In the genomic region with DNA sequence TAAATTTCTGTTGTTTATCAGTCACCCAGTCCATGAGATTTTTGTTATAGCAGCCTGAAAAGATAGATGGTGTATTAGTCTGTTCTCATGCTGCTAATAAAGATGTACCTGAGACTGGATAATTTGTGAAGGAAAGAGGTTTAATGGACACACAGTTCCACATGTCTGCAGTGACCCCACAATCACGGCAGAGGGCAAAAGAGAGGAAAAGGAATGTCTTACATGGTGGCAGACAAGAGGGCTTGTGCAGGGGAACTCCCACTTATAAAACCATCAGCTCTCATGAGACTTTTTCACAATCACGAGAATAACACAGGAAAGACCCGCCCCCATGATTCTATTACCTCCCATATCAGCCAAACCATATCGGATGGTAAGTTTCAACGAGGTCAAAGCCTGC, we compare ENCODE assay signal across 23 cellular contexts.
DNase-seq lines count a peak whose midpoint lies in the region; TF ChIP-seq lines count a peak whose summit lies in the region.
"Had no signal": no experiment of that assay in that cellular context is flagged by ENCODE, and none has a peak within 500 bp of the region (broad histone marks: within the 10 kb centered on the region; RNA-seq: fewer than 3 reads in every experiment).

No MANE protein-coding gene starts in this region.

- H3K79me1 ChIP-seq in mesenchymal stem cell (replicated peaks; ENCODE audit: low read length, poor library complexity, severe bottlenecking), result no peaks in the 10 kb centered on the region

- peaks cover 3% of the 10 kb centered on the region for H3K9me3 ChIP-seq in mesenchymal stem cell (ENCODE audit: control insufficient read depth, low read length)

- CTCF ChIA-PET in HEK293T (lab: Yijun Ruan, JAX), result no interaction called here

- no peak overlapping the region for H4K91ac ChIP-seq in mesenchymal stem cell (ENCODE audit: low read length)

- H2AK5ac ChIP-seq in mesenchymal stem cell (ENCODE audit: low read length, severe bottlenecking), result no peak overlapping the region

- no peaks in the 10 kb centered on the region for H3K36me3 ChIP-seq in mesenchymal stem cell (ENCODE audit: control insufficient read depth in 1 of 2, insufficient read depth in 2 of 2, low read depth in 1 of 2, low read length in 2 of 2)

- H3K14ac ChIP-seq in mesenchymal stem cell (ENCODE audit: low read length in 2 of 2), result no peak overlapping the region

- no peak overlapping the region for H3K4me2 ChIP-seq in mesenchymal stem cell (ENCODE audit: low read length, poor library complexity, severe bottlenecking)

- no peak overlapping the region for H2BK15ac ChIP-seq in mesenchymal stem cell (ENCODE audit: low read depth, poor library complexity, severe bottlenecking)

- no peak overlapping the region for H3K27ac Mint-ChIP-seq in activated T-helper 2 cell treated with anti-CD3 and anti-CD28 coated beads, Interferon-gamma antibody, Interleukin-2, Interleukin-4, amounts not matched to agents 10 μg/mL and 5 μg/mL and 100 μg/mL, durations not matched to agents 14 hours and 24 hours and 36 hours
- H3K27ac Mint-ChIP-seq: B cell, CD14-positive monocyte had no signal

- H3K9me3 Mint-ChIP-seq in activated T-helper 2 cell treated with anti-CD3 and anti-CD28 coated beads, Interferon-gamma antibody, Interleukin-2, Interleukin-4, amounts not matched to agents 10 μg/mL and 5 μg/mL and 100 μg/mL, durations not matched to agents 14 hours and 24 hours and 36 hours, result peaks cover 11% of the 10 kb centered on the region

- intact Hi-C loops in activated T-helper 2 cell treated with anti-CD3 and anti-CD28 coated beads, Interferon-gamma antibody, Interleukin-2, Interleukin-4, amounts not matched to agents 10 μg/mL and 5 μg/mL and 100 μg/mL, durations not matched to agents 14 hours and 24 hours and 36 hours (cut with micrococcal nuclease), result no loop called here

- no peak overlapping the region for H2BK120ac ChIP-seq in mesenchymal stem cell (ENCODE audit: low read depth, low read length)

- H3K27me3 ChIP-seq in mesenchymal stem cell (ENCODE audit: control insufficient read depth in 1 of 2, insufficient read depth in 1 of 2, low read length in 2 of 2), result no peaks in the 10 kb centered on the region

- no peaks in the 10 kb centered on the region for H3K36me3 Mint-ChIP-seq in activated T-helper 2 cell treated with anti-CD3 and anti-CD28 coated beads, Interferon-gamma antibody, Interleukin-2, Interleukin-4, amounts not matched to agents 10 μg/mL and 5 μg/mL and 100 μg/mL, durations not matched to agents 14 hours and 24 hours and 36 hours (ENCODE audit: low read depth)
- H3K36me3 Mint-ChIP-seq: CD14-positive monocyte; CD8-positive, alpha-beta memory T cell had no signal

- H3K27me3 Mint-ChIP-seq in activated T-helper 2 cell treated with anti-CD3 and anti-CD28 coated beads, Interferon-gamma antibody, Interleukin-2, Interleukin-4, amounts not matched to agents 10 μg/mL and 5 μg/mL and 100 μg/mL, durations not matched to agents 14 hours and 24 hours and 36 hours (ENCODE audit: low read depth), result no peaks in the 10 kb centered on the region
- H3K27me3 Mint-ChIP-seq: B cell; CD8-positive, alpha-beta memory T cell had no signal

- peak overlapping the region; percentile 4 for H2BK5ac ChIP-seq in mesenchymal stem cell (ENCODE audit: low read depth, low read length, poor library complexity, severe bottlenecking)

- H3K4ac ChIP-seq in mesenchymal stem cell (ENCODE audit: low read depth in 1 of 2, low read length in 2 of 2), result no peak overlapping the region

- H3K9ac ChIP-seq in mesenchymal stem cell (ENCODE audit: low read length), result no peak overlapping the region

- TF ChIP-seq CTCF in AG09309 (IDR thresholded peaks at IDR 0.05; ENCODE audit: control insufficient read depth, insufficient read depth, low read depth, low read length, missing control alignments) (peak; percentile 1), LNCaP clone FGC (IDR thresholded peaks at IDR 0.05; ENCODE audit: control insufficient read depth, extremely low read depth, insufficient read depth) (peak; percentile 19; the same call in 1 of the 2 replicates)

- POLR2A ChIA-PET in HEK293T (lab: Yijun Ruan, JAX), result no interaction called here

- WGBS in mesenchymal stem cell, result 86% methylated on average over 5 of the region's 5 CpGs

- H3K23ac ChIP-seq in mesenchymal stem cell (ENCODE audit: low read length in 2 of 2), result no peak overlapping the region

- H3K4me1 Mint-ChIP-seq in activated T-helper 2 cell treated with anti-CD3 and anti-CD28 coated beads, Interferon-gamma antibody, Interleukin-2, Interleukin-4, amounts not matched to agents 10 μg/mL and 5 μg/mL and 100 μg/mL, durations not matched to agents 14 hours and 24 hours and 36 hours (ENCODE audit: low read depth), result no peaks in the 10 kb centered on the region
- H3K4me1 Mint-ChIP-seq: B cell; CD14-positive monocyte; CD8-positive, alpha-beta memory T cell had no signal

- no peak overlapping the region for H2AFZ ChIP-seq in mesenchymal stem cell (ENCODE audit: low read depth, low read length)

- H3K4me3 ChIP-seq in AG09309 (ENCODE audit: control insufficient read depth, low read depth, low read length), result no peak overlapping the region
- no peak overlapping the region for H3K4me3 ChIP-seq in LNCaP clone FGC (ENCODE audit: low read depth, low read length)
- H3K4me3 ChIP-seq in mesenchymal stem cell (ENCODE audit: insufficient read depth in 1 of 2, low read depth in 1 of 2, low read length in 2 of 2), result no peak overlapping the region

- no peak overlapping the region for H3K18ac ChIP-seq in mesenchymal stem cell (ENCODE audit: low read depth in 1 of 2, low read length in 2 of 2)

- in situ Hi-C loops in SK-MEL-5 (cut with HindIII; ENCODE audit: low pct_unique_long_range_greater_than_20kb, low sequenced_read_pairs), result no loop called here

- no peak overlapping the region for H2BK12ac ChIP-seq in mesenchymal stem cell (ENCODE audit: low read length in 2 of 2)

- H3K4me1 ChIP-seq in mesenchymal stem cell (ENCODE audit: control insufficient read depth, insufficient read depth, low read depth, low read length), result peaks cover 2% of the 10 kb centered on the region

- H4K8ac ChIP-seq in mesenchymal stem cell (ENCODE audit: low read length), result no peak overlapping the region

- no peak overlapping the region for H3K4me3 Mint-ChIP-seq in activated T-helper 2 cell treated with anti-CD3 and anti-CD28 coated beads, Interferon-gamma antibody, Interleukin-2, Interleukin-4, amounts not matched to agents 10 μg/mL and 5 μg/mL and 100 μg/mL, durations not matched to agents 14 hours and 24 hours and 36 hours (ENCODE audit: low read depth)
- H3K4me3 Mint-ChIP-seq: B cell; CD14-positive monocyte; CD8-positive, alpha-beta memory T cell had no signal

- no peak for DNase-seq in AG09309 (ENCODE audit: low read depth)
- no peak for DNase-seq in LNCaP clone FGC (ENCODE audit: low read depth)
- DNase-seq in SK-MEL-5 (ENCODE audit: low read depth, low spot score), result peak; percentile 24
- DNase-seq in mesenchymal stem cell, result no peak
- no peak for DNase-seq in activated CD4-positive, alpha-beta T cell treated with anti-CD3 and anti-CD28 coated beads for 1 hour
- DNase-seq in HEK293T (ENCODE audit: extremely low spot score), result no peak
- no peak for DNase-seq in activated T-helper 2 cell treated with anti-CD3 and anti-CD28 coated beads, Interferon-gamma antibody, Interleukin-2, Interleukin-4, amounts not matched to agents 10 μg/mL and 5 μg/mL and 100 μg/mL, durations not matched to agents 14 hours and 24 hours and 36 hours (ENCODE audit: low spot score)
- DNase-seq: Calu3; CD8-positive, alpha-beta memory T cell; DMS79 treated with DMSO at 0.1 percent for 48 hours; GF-D8; KG1; NCI-H1048; NCI-H1417; NCI-H1694; NCI-H2029 treated with DMSO at 0.1 percent for 48 hours; NCI-H446 treated with DMSO at 0.1 percent for 48 hours; NCI-H526; NK-92 treated with Interleukin-12 subunit alpha and Interleukin-12 subunit beta, amount 100 ng/mL, for 24 hours; SIG-M5 had no signal

- H3K27ac ChIP-seq in mesenchymal stem cell (ENCODE audit: low read length, poor library complexity, severe bottlenecking), result no peak overlapping the region
- H3K27ac ChIP-seq: RWPE1 had no signal

TF ChIP-seq in HEK293T, 16 proteins besides CTCF, POLR2A, EP300 and RAD21:
- TF ChIP-seq SP1 (IDR thresholded peaks at IDR 0.05), result no peak
